In genomic region chr5:164722702-164723101, GRCh38 we compare ENCODE assay signal across 19 cellular contexts.
DNase-seq lines count a peak whose midpoint lies in the region; ATAC-seq, FAIRE-seq and TF ChIP-seq lines count a peak whose summit lies in the region.
"Had no signal": no experiment of that assay in that cellular context is flagged by ENCODE, and none has a peak within 500 bp of the region (broad histone marks: within the 10 kb centered on the region; RNA-seq: fewer than 3 reads in every experiment).

No MANE protein-coding gene starts in this region.

- no peak overlapping the region for H3K4me3 ChIP-seq in SU-DHL-6 (ENCODE audit: insufficient read depth, low read length, poor library complexity, severe bottlenecking)
- H3K4me3 ChIP-seq: GM23338 had no signal

- H3K27ac ChIP-seq in SU-DHL-6 (ENCODE audit: low read depth, low read length): no peak overlapping the region

- no peaks in the 10 kb centered on the region for H3K36me3 ChIP-seq in SU-DHL-6 (ENCODE audit: low read length)
- H3K36me3 ChIP-seq: BE2C had no signal

- no peak overlapping the region for H2AFZ ChIP-seq in SU-DHL-6 (ENCODE audit: low read depth, low read length, severe bottlenecking)
- H2AFZ ChIP-seq: GM23338 had no signal

- no peaks in the 10 kb centered on the region for H3K27me3 ChIP-seq in SU-DHL-6 (ENCODE audit: low read length)
- H3K27me3 ChIP-seq: BE2C had no signal

- peak; percentile 45 for FAIRE-seq in frontal cortex (lab: Jason Lieb, UNC)
- FAIRE-seq: D721Med, GM19239, H54 had no signal

- no peak overlapping the region for H3K9ac ChIP-seq in SU-DHL-6 (ENCODE audit: low read length)

- no peak for TF ChIP-seq CTCF in SU-DHL-6 (IDR thresholded peaks at IDR 0.05; ENCODE audit: insufficient read depth, low read length, poor library complexity, severe bottlenecking)

- no peaks in the 10 kb centered on the region for H4K20me1 ChIP-seq in SU-DHL-6 (ENCODE audit: low read depth, low read length)

- peak; percentile 37 for ATAC-seq in GM18508 (IDR thresholded peaks at IDR 0.05; ENCODE audit: insufficient read depth, unreplicated experiment)
- peak; percentile 49 for ATAC-seq in GM19035 (IDR thresholded peaks at IDR 0.05; ENCODE audit: unreplicated experiment)
- no peak for ATAC-seq in HG03159 (IDR thresholded peaks at IDR 0.05; ENCODE audit: unreplicated experiment)
- ATAC-seq: GM23338 had no signal

- peak overlapping the region; percentile 3 for H3K4me2 ChIP-seq in SU-DHL-6 (ENCODE audit: low read depth, low read length, poor library complexity, severe bottlenecking)
- H3K4me2 ChIP-seq: GM23338 had no signal

- H3F3A ChIP-seq in SU-DHL-6 (ENCODE audit: insufficient read depth): no peaks in the 10 kb centered on the region

- H3K79me2 ChIP-seq in SU-DHL-6 (ENCODE audit: insufficient read depth, low read length): no peaks in the 10 kb centered on the region

- no peaks in the 10 kb centered on the region for H3K9me2 ChIP-seq in SU-DHL-6 (replicated peaks; ENCODE audit: insufficient read depth, low read length)

- DNase-seq in frontal cortex (ENCODE audit: low spot score in 2 of 2) (no peak), KG1 (lab: John Stamatoyannopoulos, UW) (no peak)
- no peak for DNase-seq in activated naive CD4-positive, alpha-beta T cell treated with anti-CD3 and anti-CD28 coated beads, Interleukin-2, amount 50 U/mL, for 16 hours
- DNase-seq: ACHN; BE2C; C1 segment of cervical spinal cord; CD4-positive, CD25-positive, alpha-beta regulatory T cell; CD8-positive, alpha-beta memory T cell; COR-L47; GDM1; HCEC 1CT had no signal

- H3K9me3 ChIP-seq in SU-DHL-6 (ENCODE audit: insufficient read depth, low read length): no peaks in the 10 kb centered on the region
- H3K9me3 ChIP-seq: BE2C had no signal
